ENCODE assay signal across 25 cellular contexts in the genomic region with DNA sequence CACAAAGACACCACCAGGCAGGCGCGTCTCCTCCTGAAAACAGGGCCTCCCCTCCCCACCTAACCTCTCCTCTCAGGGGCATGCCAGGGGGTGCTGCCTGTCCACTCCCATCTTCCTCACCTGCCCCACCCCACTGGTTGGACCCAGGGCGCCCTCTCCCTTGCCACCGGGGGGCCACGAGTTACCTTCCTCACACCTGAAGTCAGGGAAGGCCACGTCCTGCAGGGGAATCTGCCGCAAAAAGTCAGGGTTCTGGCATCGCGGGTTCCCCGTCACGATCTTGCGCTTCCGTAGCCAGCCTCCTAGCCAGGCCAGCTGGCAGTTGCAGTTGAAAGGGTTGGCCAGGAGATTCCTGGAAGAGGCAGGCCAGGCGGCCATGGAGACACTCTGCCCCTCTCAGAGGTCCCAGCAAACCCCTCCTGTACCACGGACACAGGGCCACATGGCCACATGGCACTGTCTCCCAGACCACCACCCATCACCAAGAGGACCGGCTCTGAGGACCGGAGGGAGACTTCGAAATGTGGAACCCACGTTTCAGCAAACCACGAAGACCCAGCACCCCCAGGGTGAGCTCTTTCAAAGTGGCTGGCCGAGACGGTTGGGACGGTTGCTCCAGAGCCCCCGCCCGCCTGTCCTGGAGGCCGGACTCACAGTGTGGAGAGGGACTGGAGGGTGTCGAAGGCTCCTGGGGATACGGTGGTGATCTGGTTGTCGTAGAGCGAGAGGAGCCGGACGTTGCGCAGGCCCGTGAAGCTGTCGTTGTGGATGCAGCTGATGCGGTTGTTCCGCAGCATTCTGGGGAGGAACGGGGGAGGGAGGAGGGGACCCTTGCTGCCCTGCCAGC.
"Had no signal": no experiment of that assay in that cellular context is flagged by ENCODE, and none has a peak within 500 bp of the region (broad histone marks: within the 10 kb centered on the region; RNA-seq: fewer than 3 reads in every experiment).

No MANE protein-coding gene starts in this region.

- DNase-seq: hippocampal formation; kidney glomerular epithelial cell; left cardiac atrium; left ventricle myocardium superior; lower lobe of right lung; mammary epithelial cell; mesenchymal stem cell; naive thymus-derived CD8-positive, alpha-beta T cell; right lobe of liver; stimulated activated CD4-positive, alpha-beta T cell treated with anti-CD3 and anti-CD28 coated beads, Interleukin-1b, Interleukin-23, amount 100 ng/mL, for 48 hours; stimulated activated CD4-positive, alpha-beta T cell treated with anti-CD3 and anti-CD28 coated beads, Interleukin-2, amount 100 ng/mL, for 48 hours; stimulated activated CD4-positive, alpha-beta T cell treated with anti-CD3 and anti-CD28 coated beads, Interleukin-4, amount 100 ng/mL, for 4 hours; stimulated activated CD8-positive, alpha-beta memory T cell treated with anti-CD3 and anti-CD28 coated beads, Interleukin-4, amount 100 ng/mL, for 48 hours; stimulated activated naive CD4-positive, alpha-beta T cell treated with Interleukin-2 at 50 U/mL for 16 hours; trophoblast cell; upper lobe of right lung had no signal

- H3K36me3 Mint-ChIP-seq: naive thymus-derived CD8-positive, alpha-beta T cell; stimulated activated memory B cell treated with anti-CD40 and anti-IgM and Interleukin-4, amounts not matched to agents 10 μg/mL and 1 μg/mL and 100 μg/mL, for 72 hours had no signal

- H3K36me3 ChIP-seq: lower lobe of right lung, right atrium auricular region, right lobe of liver, suprapubic skin, thoracic aorta, tibial artery, upper lobe of right lung had no signal

- H3K27me3 ChIP-seq: right atrium auricular region, right lobe of liver, suprapubic skin, upper lobe of right lung had no signal

- H3K27ac Mint-ChIP-seq: progenitor cell of endocrine pancreas; stimulated activated memory B cell treated with anti-CD40 and anti-IgM and Interleukin-4, amounts not matched to agents 10 μg/mL and 1 μg/mL and 100 μg/mL, for 72 hours had no signal

- H3K9me3 ChIP-seq: lower lobe of right lung, right atrium auricular region, right lobe of liver, suprapubic skin, thoracic aorta, tibial artery, upper lobe of right lung had no signal

- H3K27ac ChIP-seq: lower lobe of right lung, parathyroid adenoma, right atrium auricular region, right lobe of liver, suprapubic skin, thoracic aorta, tibial artery, upper lobe of right lung had no signal

- ATAC-seq: left cardiac atrium; left lobe of liver; left ventricle myocardium superior; lower lobe of right lung; naive thymus-derived CD8-positive, alpha-beta T cell; stimulated activated memory B cell treated with anti-CD40 and anti-IgM and Interleukin-4, amounts not matched to agents 10 μg/mL and 1 μg/mL and 100 μg/mL, for 72 hours; upper lobe of right lung had no signal

- H3K4me3 ChIP-seq: lower lobe of right lung, right atrium auricular region, right lobe of liver, smooth muscle cell, suprapubic skin, thoracic aorta, tibial artery, upper lobe of right lung had no signal

- H3K4me1 ChIP-seq: parathyroid adenoma, right lobe of liver had no signal

- H3K9me3 Mint-ChIP-seq: stimulated activated memory B cell treated with anti-CD40 and anti-IgM and Interleukin-4, amounts not matched to agents 10 μg/mL and 1 μg/mL and 100 μg/mL, for 72 hours had no signal

- H3K27me3 Mint-ChIP-seq: naive thymus-derived CD8-positive, alpha-beta T cell; stimulated activated memory B cell treated with anti-CD40 and anti-IgM and Interleukin-4, amounts not matched to agents 10 μg/mL and 1 μg/mL and 100 μg/mL, for 72 hours had no signal

- H3K4me3 Mint-ChIP-seq: naive thymus-derived CD8-positive, alpha-beta T cell; stimulated activated memory B cell treated with anti-CD40 and anti-IgM and Interleukin-4, amounts not matched to agents 10 μg/mL and 1 μg/mL and 100 μg/mL, for 72 hours had no signal
